ENCODE assay signal across 10 cellular contexts in the genomic region with DNA sequence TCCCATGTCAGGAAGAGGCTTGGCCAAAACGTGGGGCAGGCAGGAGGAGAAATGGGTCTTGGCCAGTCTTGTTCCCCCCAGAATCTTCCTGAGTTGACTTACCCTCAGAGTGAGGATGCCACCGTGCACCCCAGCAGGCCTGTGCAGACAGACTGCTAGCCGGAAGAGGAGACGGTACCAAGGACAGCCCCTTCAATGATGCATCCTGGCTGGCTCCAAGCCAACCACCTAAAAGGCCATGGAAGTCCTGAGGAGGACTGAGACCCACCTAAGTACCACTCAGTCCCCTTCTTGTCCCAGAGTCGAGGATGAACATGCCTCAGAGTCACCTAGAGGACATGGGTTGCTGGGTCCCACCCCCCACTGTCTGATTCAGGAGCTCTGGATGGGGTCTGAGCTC. TPM values are rescaled to one million over a fixed set of nuclear protein-coding genes. Genes with fewer than 3 reads are reported as not detected.
"Had no signal": no experiment of that assay in that cellular context is flagged by ENCODE, and none has a peak within 500 bp of the region (broad histone marks: within the 10 kb centered on the region; RNA-seq: fewer than 3 reads in every experiment).

No MANE protein-coding gene starts in this region.

- DNase-seq: GM23248, GOT3, H7, HFFc6, KBM-7 had no signal

- H3K9me3 ChIP-seq: HAP-1 had no signal

- H3K4me3 ChIP-seq: GM23248, HAP-1 had no signal

- H2AFZ ChIP-seq: GM23248 had no signal

- H3K27ac ChIP-seq: GM23248 had no signal

- H3K4me1 ChIP-seq: HAP-1 had no signal

- H3K36me3 ChIP-seq: HAP-1 had no signal

- H3K9ac ChIP-seq: GM23248 had no signal

- ATAC-seq: HepG2 had no signal

RNA-seq across cellular contexts. Expression of a gene that starts 46.7 kb away (rescaled TPM):
- total RNA-seq: GM23248, H4, H7, HepG2, HFFc6, HT-29 had no signal
- polyA plus RNA-seq: GM23248, HepG2, IgD-negative memory B cell had no signal
